ENCODE assay signal across 24 cellular contexts in the genomic region with DNA sequence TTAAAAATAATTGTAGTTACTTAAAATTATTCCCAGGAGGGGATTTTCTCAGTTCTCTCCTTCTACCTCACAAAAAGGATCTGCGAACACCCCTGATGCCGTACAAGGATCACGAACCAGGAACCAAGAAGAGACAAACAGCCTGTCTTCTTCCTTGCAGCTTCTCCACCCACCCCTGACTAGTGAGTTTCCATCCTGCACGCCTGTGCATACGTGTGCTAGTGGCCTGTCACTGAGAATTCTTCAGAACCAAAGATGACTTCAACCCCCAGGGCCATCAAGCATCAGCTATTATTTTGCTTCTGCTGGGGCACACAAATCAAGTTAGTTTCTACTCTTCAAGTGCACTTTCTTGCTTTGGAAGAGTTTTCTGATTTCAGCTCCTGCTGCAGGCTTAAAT.
DNase-seq lines count a peak whose midpoint lies in the region; ATAC-seq and TF ChIP-seq lines count a peak whose summit lies in the region.
"Had no signal": no experiment of that assay in that cellular context is flagged by ENCODE, and none has a peak within 500 bp of the region (broad histone marks: within the 10 kb centered on the region; RNA-seq: fewer than 3 reads in every experiment).

No MANE protein-coding gene starts in this region.

- TF ChIP-seq CTCF in osteoblast (IDR thresholded peaks at IDR 0.05; ENCODE audit: extremely low read depth, low read depth, low read length): no peak

- no peak overlapping the region for H2AFZ ChIP-seq in trophoblast cell (ENCODE audit: insufficient read depth, low read length, poor library complexity)
- H2AFZ ChIP-seq in osteoblast (ENCODE audit: low read length): no peak overlapping the region

- no peak overlapping the region for H2BK12ac ChIP-seq in trophoblast cell (ENCODE audit: low read length)

- H3K36me3 Mint-ChIP-seq in T-helper 1 cell treated with Interleukin-12 subunit alpha and Interleukin-12 subunit beta and Interleukin-4 antibody, amounts not matched to agents 30 μg/mL and 1 μg/mL, for 36 hours (ENCODE audit: low read depth): peaks cover 4% of the 10 kb centered on the region
- peaks cover 31% of the 10 kb centered on the region for H3K36me3 Mint-ChIP-seq in activated naive CD8-positive, alpha-beta T cell treated with anti-CD3 and anti-CD28 coated beads, Interleukin-2, amount 10 ng/mL, durations not matched to agents 7 days and 5 days

- H3K4me1 Mint-ChIP-seq in T-helper 1 cell treated with Interleukin-12 subunit alpha and Interleukin-12 subunit beta and Interleukin-4 antibody, amounts not matched to agents 30 μg/mL and 1 μg/mL, for 36 hours (ENCODE audit: low read depth): peaks cover 29% of the 10 kb centered on the region
- peaks cover 61% of the 10 kb centered on the region for H3K4me1 Mint-ChIP-seq in activated naive CD8-positive, alpha-beta T cell treated with anti-CD3 and anti-CD28 coated beads, Interleukin-2, amount 10 ng/mL, durations not matched to agents 7 days and 5 days

- peaks cover 15% of the 10 kb centered on the region for H3K79me1 ChIP-seq in trophoblast cell (ENCODE audit: low read length)

- no peak overlapping the region for H2BK120ac ChIP-seq in trophoblast cell (ENCODE audit: insufficient read depth, low read length, poor library complexity)

- no peak overlapping the region for H4K8ac ChIP-seq in trophoblast cell (ENCODE audit: low read depth, low read length)

- H3K9me3 ChIP-seq in HUES48 (ENCODE audit: control insufficient read depth, insufficient read depth, low read length) (no peaks in the 10 kb centered on the region), trophoblast cell (ENCODE audit: insufficient read depth, low read depth, low read length) (peaks cover 1% of the 10 kb centered on the region), osteoblast (ENCODE audit: low read depth, low read length) (no peaks in the 10 kb centered on the region)
- H3K9me3 ChIP-seq: heart right ventricle had no signal

- H3K4me2 ChIP-seq in trophoblast cell (ENCODE audit: low read length): no peak overlapping the region
- H3K4me2 ChIP-seq in osteoblast (ENCODE audit: insufficient read depth, low read length): no peak overlapping the region

- H3K9ac ChIP-seq in HUES48 (ENCODE audit: low read depth, low read length): no peak overlapping the region
- no peak overlapping the region for H3K9ac ChIP-seq in trophoblast cell (ENCODE audit: low read length)

- peak overlapping the region; percentile 71 for H3K27ac ChIP-seq in HUES48 (ENCODE audit: low read depth, low read length)
- H3K27ac ChIP-seq in trophoblast cell (ENCODE audit: low read depth, low read length): no peak overlapping the region
- H3K27ac ChIP-seq in osteoblast (ENCODE audit: low read depth, low read length): no peak overlapping the region
- H3K27ac ChIP-seq: 22Rv1, heart right ventricle, VCaP had no signal

- peak overlapping the region; percentile 59 for H2AK5ac ChIP-seq in trophoblast cell (ENCODE audit: low read length)

- H3K27me3 ChIP-seq in HUES48 (ENCODE audit: control insufficient read depth, insufficient read depth, low read length) (no peaks in the 10 kb centered on the region), trophoblast cell (ENCODE audit: insufficient read depth, low read length) (no peaks in the 10 kb centered on the region), osteoblast (ENCODE audit: insufficient read depth, low read length) (no peaks in the 10 kb centered on the region)
- H3K27me3 ChIP-seq: heart right ventricle had no signal

- no peak overlapping the region for H4K12ac ChIP-seq in trophoblast cell (ENCODE audit: low read depth, low read length)

- no peak overlapping the region for H2BK5ac ChIP-seq in trophoblast cell (ENCODE audit: low read depth, low read length, poor library complexity)

- H3K36me3 ChIP-seq in HUES48 (ENCODE audit: control insufficient read depth, insufficient read depth, low read length): no peaks in the 10 kb centered on the region
- H3K36me3 ChIP-seq in trophoblast cell (ENCODE audit: control insufficient read depth in 1 of 2, insufficient read depth in 2 of 2, low read length in 2 of 2): no peaks in the 10 kb centered on the region
- H3K36me3 ChIP-seq in osteoblast (ENCODE audit: insufficient read depth, low read length): no peaks in the 10 kb centered on the region
- H3K36me3 ChIP-seq: heart right ventricle had no signal

- POLR2A ChIA-PET in activated naive CD8-positive, alpha-beta T cell treated with anti-CD3 and anti-CD28 coated beads, Interleukin-2, amount 10 ng/mL, durations not matched to agents 7 days and 5 days (lab: Charles Lee): interaction anchor here (0.8 to 8.8 kb wide), 22 partner anchors 12 to 183 kb away, joined by 3 to 242 read pairs (median 5); a partner anchor contains a TSS

- H3K79me2 ChIP-seq in trophoblast cell (ENCODE audit: control insufficient read depth, insufficient read depth, low read length, poor library complexity) (no peaks in the 10 kb centered on the region), osteoblast (ENCODE audit: insufficient read depth, low read length) (no peaks in the 10 kb centered on the region)

- H3K18ac ChIP-seq in trophoblast cell (ENCODE audit: low read length): no peak overlapping the region

- DNase-seq in T-helper 1 cell (no peak), trophoblast cell (no peak), osteoblast (ENCODE audit: insufficient read length, low spot score, missing footprints) (no peak), EL (no peak)
- no peak for DNase-seq in activated naive CD8-positive, alpha-beta T cell treated with anti-CD3 and anti-CD28 coated beads, Interleukin-2, amount 10 ng/mL, durations not matched to agents 7 days and 5 days
- DNase-seq: activated CD8-positive, alpha-beta memory T cell treated with anti-CD3 and anti-CD28 coated beads for 24 hours; anterior cingulate cortex; C1 segment of cervical spinal cord; cerebellar nuclear complex; H9; heart right ventricle; mammary epithelial cell; MV-4-11; NCI-H2081; NCI-H510A; SHP77 had no signal

- no peak overlapping the region for H3K4ac ChIP-seq in trophoblast cell (ENCODE audit: low read depth, low read length)

- peak; percentile 1 for ATAC-seq in activated naive CD8-positive, alpha-beta T cell treated with anti-CD3 and anti-CD28 coated beads, Interleukin-2, amount 10 ng/mL, durations not matched to agents 7 days and 5 days (ENCODE audit: low read depth)
- no peak for ATAC-seq in HG02610 (IDR thresholded peaks at IDR 0.05; ENCODE audit: unreplicated experiment)
- ATAC-seq: K562 had no signal

- H3K4me3 ChIP-seq in HUES48 (ENCODE audit: low read depth, low read length) (no peak overlapping the region), trophoblast cell (ENCODE audit: low read depth, low read length) (no peak overlapping the region), osteoblast (ENCODE audit: insufficient read depth, low read length) (no peak overlapping the region)
- H3K4me3 ChIP-seq: heart right ventricle, K562 had no signal

- H3K23ac ChIP-seq in trophoblast cell (ENCODE audit: low read length): no peak overlapping the region

- peaks cover 33% of the 10 kb centered on the region for H3K4me1 ChIP-seq in HUES48 (ENCODE audit: control insufficient read depth, insufficient read depth, low read length)
- peaks cover 13% of the 10 kb centered on the region in 2 experiments for H3K4me1 ChIP-seq in trophoblast cell (ENCODE audit: control insufficient read depth in 1 of 2, insufficient read depth in 2 of 2, low read length in 2 of 2)
- no peaks in the 10 kb centered on the region for H3K4me1 ChIP-seq in osteoblast (ENCODE audit: insufficient read depth, low read length)

- H4K91ac ChIP-seq in trophoblast cell (ENCODE audit: low read depth, low read length): no peak overlapping the region

- peak overlapping the region; percentile 71 for H3K27ac Mint-ChIP-seq in T-helper 1 cell treated with Interleukin-12 subunit alpha and Interleukin-12 subunit beta and Interleukin-4 antibody, amounts not matched to agents 30 μg/mL and 1 μg/mL, for 36 hours
- H3K27ac Mint-ChIP-seq in activated naive CD8-positive, alpha-beta T cell treated with anti-CD3 and anti-CD28 coated beads, Interleukin-2, amount 10 ng/mL, durations not matched to agents 7 days and 5 days: peak overlapping the region; percentile 93
- H3K27ac Mint-ChIP-seq: nephron, progenitor cell of endocrine pancreas had no signal

- H3K27me3 Mint-ChIP-seq in T-helper 1 cell treated with Interleukin-12 subunit alpha and Interleukin-12 subunit beta and Interleukin-4 antibody, amounts not matched to agents 30 μg/mL and 1 μg/mL, for 36 hours (ENCODE audit: low read depth): no peaks in the 10 kb centered on the region
- no peaks in the 10 kb centered on the region for H3K27me3 Mint-ChIP-seq in activated naive CD8-positive, alpha-beta T cell treated with anti-CD3 and anti-CD28 coated beads, Interleukin-2, amount 10 ng/mL, durations not matched to agents 7 days and 5 days

- no peaks in the 10 kb centered on the region for H3K9me3 Mint-ChIP-seq in T-helper 1 cell treated with Interleukin-12 subunit alpha and Interleukin-12 subunit beta and Interleukin-4 antibody, amounts not matched to agents 30 μg/mL and 1 μg/mL, for 36 hours
- H3K9me3 Mint-ChIP-seq in activated naive CD8-positive, alpha-beta T cell treated with anti-CD3 and anti-CD28 coated beads, Interleukin-2, amount 10 ng/mL, durations not matched to agents 7 days and 5 days: no peaks in the 10 kb centered on the region
- H3K9me3 Mint-ChIP-seq: H9, nephron had no signal

- no peak overlapping the region for H3K4me3 Mint-ChIP-seq in T-helper 1 cell treated with Interleukin-12 subunit alpha and Interleukin-12 subunit beta and Interleukin-4 antibody, amounts not matched to agents 30 μg/mL and 1 μg/mL, for 36 hours
- peak overlapping the region; percentile 85 for H3K4me3 Mint-ChIP-seq in activated naive CD8-positive, alpha-beta T cell treated with anti-CD3 and anti-CD28 coated beads, Interleukin-2, amount 10 ng/mL, durations not matched to agents 7 days and 5 days
- H3K4me3 Mint-ChIP-seq: nephron had no signal

- no peaks in the 10 kb centered on the region for H4K20me1 ChIP-seq in osteoblast (ENCODE audit: insufficient read depth, low read length)

- H3K14ac ChIP-seq in trophoblast cell (ENCODE audit: low read length): no peak overlapping the region

- WGBS in trophoblast cell (ENCODE audit: extremely low coverage, insufficient coverage, insufficient read length): no CpG with 5 or more reads among the region's 5 CpGs
